In genomic region chr1:112619518-112620458, GRCh38 we compare ENCODE assay signal across 1 cellular context.
TF ChIP-seq lines count a peak whose summit lies in the region.

Gene CAPZA1 (plus strand): TSS chr1:112619832. CDS start chr1:112619845, 13 bp downstream.

TF ChIP-seq in HepG2, 621 proteins besides CTCF, POLR2A, EP300 and RAD21 (continued from another document and continues in another):
- TF ChIP-seq BRF2 (CRISPR knock-in tag; IDR thresholded peaks at IDR 0.05) (no peak), SCMH1 (CRISPR knock-in tag; IDR thresholded peaks at IDR 0.05; ENCODE audit: borderline replicate concordance) (no peak), ZNF124 (CRISPR knock-in tag; IDR thresholded peaks at IDR 0.05) (no peak), ZNF20 (CRISPR knock-in tag; IDR thresholded peaks at IDR 0.05) (no peak), ZNF335 (CRISPR knock-in tag; IDR thresholded peaks at IDR 0.05) (peak; percentile 80), NR3C1 (CRISPR knock-in tag; IDR thresholded peaks at IDR 0.05) (no peak), FOXC1 (CRISPR knock-in tag; IDR thresholded peaks at IDR 0.05; ENCODE audit: borderline replicate concordance) (no peak; the same call in none of the 2 replicates), ZMAT5 (CRISPR knock-in tag; IDR thresholded peaks at IDR 0.05; ENCODE audit: borderline replicate concordance, low read depth) (0 out of 2 replicates have a peak, but pooled peaks have one; percentile 53), ZNF552 (CRISPR knock-in tag; IDR thresholded peaks at IDR 0.05; ENCODE audit: borderline replicate concordance) (no peak), TSC22D2 (CRISPR knock-in tag; IDR thresholded peaks at IDR 0.05; ENCODE audit: borderline replicate concordance) (no peak), ATF7 (IDR thresholded peaks at IDR 0.05) (no peak), ATF7 (CRISPR knock-in tag; IDR thresholded peaks at IDR 0.05) (peak; percentile 65; the same call in 1 of the 2 replicates), ZNF143 (CRISPR knock-in tag; IDR thresholded peaks at IDR 0.05) (peak; percentile 89), AGO1 (IDR thresholded peaks at IDR 0.05; ENCODE audit: low read depth, low read length, poor library complexity, severe bottlenecking) (peak; percentile 8), SALL1 (CRISPR knock-in tag; IDR thresholded peaks at IDR 0.05) (peak; percentile 53), MED13 (CRISPR knock-in tag; IDR thresholded peaks at IDR 0.05) (0 out of 2 replicates have a peak, but pooled peaks have one; percentile 50), NCOA2 (CRISPR knock-in tag; IDR thresholded peaks at IDR 0.05) (peak; percentile 40), REPIN1 (CRISPR knock-in tag; IDR thresholded peaks at IDR 0.05; ENCODE audit: borderline replicate concordance, low read depth) (0 out of 2 replicates have a peak, but pooled peaks have one; percentile 0), HOXD1 (CRISPR knock-in tag; IDR thresholded peaks at IDR 0.05) (peak; percentile 82; the same call in 1 of the 2 replicates), NR2F2 (IDR thresholded peaks at IDR 0.05; ENCODE audit: borderline replicate concordance, low read depth) (no peak), ZNF781 (CRISPR knock-in tag; IDR thresholded peaks at IDR 0.05; ENCODE audit: borderline replicate concordance, not compliant biosample characterization) (peak; percentile 39), ZBTB20 (CRISPR knock-in tag; IDR thresholded peaks at IDR 0.05; ENCODE audit: borderline replicate concordance, low read depth) (no peak; the same call in 1 of the 2 replicates), FUBP1 (CRISPR knock-in tag; IDR thresholded peaks at IDR 0.05; ENCODE audit: borderline replicate concordance) (no peak), ZNF350 (CRISPR knock-in tag; IDR thresholded peaks at IDR 0.05; ENCODE audit: borderline replicate concordance, low read depth) (no peak), MIXL1 (CRISPR knock-in tag; IDR thresholded peaks at IDR 0.05) (no peak), STAT6 (CRISPR knock-in tag; IDR thresholded peaks at IDR 0.05; ENCODE audit: borderline replicate concordance) (peak; percentile 73), ZNF550 (CRISPR knock-in tag; IDR thresholded peaks at IDR 0.05; ENCODE audit: borderline replicate concordance) (no peak), ZFY (CRISPR knock-in tag; IDR thresholded peaks at IDR 0.05) (peak; percentile 74; the same call in 1 of the 2 replicates), RBFOX2 (IDR thresholded peaks at IDR 0.05; ENCODE audit: low read depth, low read length) (peak; percentile 82), ZNF546 (CRISPR knock-in tag; conservative IDR thresholded peaks at IDR 0.05) (no peak), GFI1 (CRISPR knock-in tag; IDR thresholded peaks at IDR 0.05; ENCODE audit: borderline replicate concordance) (peak; percentile 67; the same call in 1 of the 2 replicates), CENPT (CRISPR knock-in tag; IDR thresholded peaks at IDR 0.05; ENCODE audit: low read depth) (no peak), ZNF672 (CRISPR knock-in tag; IDR thresholded peaks at IDR 0.05) (no peak), PBX3 (CRISPR knock-in tag; IDR thresholded peaks at IDR 0.05; ENCODE audit: borderline replicate concordance) (no peak), PAX8 (CRISPR knock-in tag; IDR thresholded peaks at IDR 0.05; ENCODE audit: borderline replicate concordance) (no peak)
- TF ChIP-seq, protein P1, sequence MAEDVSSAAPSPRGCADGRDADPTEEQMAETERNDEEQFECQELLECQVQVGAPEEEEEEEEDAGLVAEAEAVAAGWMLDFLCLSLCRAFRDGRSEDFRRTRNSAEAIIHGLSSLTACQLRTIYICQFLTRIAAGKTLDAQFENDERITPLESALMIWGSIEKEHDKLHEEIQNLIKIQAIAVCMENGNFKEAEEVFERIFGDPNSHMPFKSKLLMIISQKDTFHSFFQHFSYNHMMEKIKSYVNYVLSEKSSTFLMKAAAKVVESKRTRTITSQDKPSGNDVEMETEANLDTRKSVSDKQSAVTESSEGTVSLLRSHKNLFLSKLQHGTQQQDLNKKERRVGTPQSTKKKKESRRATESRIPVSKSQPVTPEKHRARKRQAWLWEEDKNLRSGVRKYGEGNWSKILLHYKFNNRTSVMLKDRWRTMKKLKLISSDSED (CRISPR knock-in tag; IDR thresholded peaks at IDR 0.05), result no peak
- TF ChIP-seq, protein P2, sequence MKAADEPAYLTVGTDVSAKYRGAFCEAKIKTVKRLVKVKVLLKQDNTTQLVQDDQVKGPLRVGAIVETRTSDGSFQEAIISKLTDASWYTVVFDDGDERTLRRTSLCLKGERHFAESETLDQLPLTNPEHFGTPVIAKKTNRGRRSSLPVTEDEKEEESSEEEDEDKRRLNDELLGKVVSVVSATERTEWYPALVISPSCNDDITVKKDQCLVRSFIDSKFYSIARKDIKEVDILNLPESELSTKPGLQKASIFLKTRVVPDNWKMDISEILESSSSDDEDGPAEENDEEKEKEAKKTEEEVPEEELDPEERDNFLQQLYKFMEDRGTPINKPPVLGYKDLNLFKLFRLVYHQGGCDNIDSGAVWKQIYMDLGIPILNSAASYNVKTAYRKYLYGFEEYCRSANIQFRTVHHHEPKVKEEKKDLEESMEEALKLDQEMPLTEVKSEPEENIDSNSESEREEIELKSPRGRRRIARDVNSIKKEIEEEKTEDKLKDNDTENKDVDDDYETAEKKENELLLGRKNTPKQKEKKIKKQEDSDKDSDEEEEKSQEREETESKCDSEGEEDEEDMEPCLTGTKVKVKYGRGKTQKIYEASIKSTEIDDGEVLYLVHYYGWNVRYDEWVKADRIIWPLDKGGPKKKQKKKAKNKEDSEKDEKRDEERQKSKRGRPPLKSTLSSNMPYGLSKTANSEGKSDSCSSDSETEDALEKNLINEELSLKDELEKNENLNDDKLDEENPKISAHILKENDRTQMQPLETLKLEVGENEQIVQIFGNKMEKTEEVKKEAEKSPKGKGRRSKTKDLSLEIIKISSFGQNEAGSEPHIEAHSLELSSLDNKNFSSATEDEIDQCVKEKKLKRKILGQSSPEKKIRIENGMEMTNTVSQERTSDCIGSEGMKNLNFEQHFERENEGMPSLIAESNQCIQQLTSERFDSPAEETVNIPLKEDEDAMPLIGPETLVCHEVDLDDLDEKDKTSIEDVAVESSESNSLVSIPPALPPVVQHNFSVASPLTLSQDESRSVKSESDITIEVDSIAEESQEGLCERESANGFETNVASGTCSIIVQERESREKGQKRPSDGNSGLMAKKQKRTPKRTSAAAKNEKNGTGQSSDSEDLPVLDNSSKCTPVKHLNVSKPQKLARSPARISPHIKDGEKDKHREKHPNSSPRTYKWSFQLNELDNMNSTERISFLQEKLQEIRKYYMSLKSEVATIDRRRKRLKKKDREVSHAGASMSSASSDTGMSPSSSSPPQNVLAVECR (CRISPR knock-in tag; IDR thresholded peaks at IDR 0.05; ENCODE audit: borderline replicate concordance), result peak; percentile 57; the same call in 1 of the 2 replicates
- TF ChIP-seq, protein P3, sequence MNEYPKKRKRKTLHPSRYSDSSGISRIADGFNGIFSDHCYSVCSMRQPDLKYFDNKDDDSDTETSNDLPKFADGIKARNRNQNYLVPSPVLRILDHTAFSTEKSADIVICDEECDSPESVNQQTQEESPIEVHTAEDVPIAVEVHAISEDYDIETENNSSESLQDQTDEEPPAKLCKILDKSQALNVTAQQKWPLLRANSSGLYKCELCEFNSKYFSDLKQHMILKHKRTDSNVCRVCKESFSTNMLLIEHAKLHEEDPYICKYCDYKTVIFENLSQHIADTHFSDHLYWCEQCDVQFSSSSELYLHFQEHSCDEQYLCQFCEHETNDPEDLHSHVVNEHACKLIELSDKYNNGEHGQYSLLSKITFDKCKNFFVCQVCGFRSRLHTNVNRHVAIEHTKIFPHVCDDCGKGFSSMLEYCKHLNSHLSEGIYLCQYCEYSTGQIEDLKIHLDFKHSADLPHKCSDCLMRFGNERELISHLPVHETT (CRISPR knock-in tag; conservative IDR thresholded peaks at IDR 0.05), result no peak; the same call in 1 of the 2 replicates
